8 cellular contexts compared by ENCODE assay signal in the genomic region with DNA sequence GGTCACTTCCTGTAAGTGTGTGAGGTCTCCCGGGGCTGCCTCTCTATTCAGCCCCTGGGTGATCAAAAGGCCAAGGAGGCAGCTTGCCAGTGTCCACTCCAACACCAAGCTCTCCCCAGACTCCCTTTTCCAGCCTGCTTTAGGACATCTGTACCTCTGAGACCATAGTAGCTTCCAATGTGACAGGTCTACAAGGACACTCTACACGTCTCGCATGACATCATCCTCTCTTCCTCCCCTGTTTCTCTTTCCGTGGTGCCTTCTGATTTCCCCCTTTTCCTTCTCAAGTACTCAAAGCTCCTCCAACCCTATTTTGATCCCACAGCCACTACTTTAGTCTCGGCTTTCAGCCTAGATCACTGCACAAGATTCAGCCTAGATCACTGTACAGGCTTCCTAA. TPM values are rescaled to one million over a fixed set of nuclear protein-coding genes. Genes with fewer than 3 reads are reported as not detected.
DNase-seq lines count a peak whose midpoint lies in the region; ATAC-seq and TF ChIP-seq lines count a peak whose summit lies in the region.

No MANE protein-coding gene starts in this region.

- H3K4me1 Mint-ChIP-seq in dendritic cell treated with granulocyte-macrophage colony-stimulating factor and Interleukin-4, amounts not matched to agents 40 ng/mL and 50 ng/mL, for 4 days (ENCODE audit: low read depth), result peaks cover 48% of the 10 kb centered on the region

- no peaks in the 10 kb centered on the region for H3K9me3 ChIP-seq in BLaER1 treated with 17β-estradiol and CSF1 and Interleukin-3, amounts not matched to agents 10 nM and 100 nM (replicated peaks in 1 of 11)
- no peaks in the 10 kb centered on the region for H3K9me3 ChIP-seq in neural cell (ENCODE audit: low read length)

- H4K20me1 ChIP-seq in BLaER1 treated with 17β-estradiol and CSF1 and Interleukin-3, amounts not matched to agents 10 nM and 100 nM, result peaks cover 0 to 19% (median 4%) of the 10 kb centered on the region in 11 experiments; a peak in 6 of 22 replicates
- no peaks in the 10 kb centered on the region for H4K20me1 ChIP-seq in neural cell (ENCODE audit: insufficient read depth)

- in situ Hi-C loops in KBM-7 (cut with MboI; ENCODE audit: low pct_unique_long_range_greater_than_20kb, low sequenced_read_pairs), result no loop called here

- no peak overlapping the region for H3K27ac ChIP-seq in BLaER1 treated with 17β-estradiol and CSF1 and Interleukin-3, amounts not matched to agents 10 nM and 100 nM
- H3K27ac ChIP-seq in neural cell (ENCODE audit: low read length), result no peak overlapping the region

- H3K4me1 ChIP-seq in BLaER1 treated with 17β-estradiol and CSF1 and Interleukin-3, amounts not matched to agents 10 nM and 100 nM, result peaks cover 24 to 37% (median 29%) of the 10 kb centered on the region in 10 experiments

- peaks cover 0 to 15% (median 12%) of the 10 kb centered on the region in 11 experiments; a peak in 15 of 22 replicates for H3K27me3 ChIP-seq in BLaER1 treated with 17β-estradiol and CSF1 and Interleukin-3, amounts not matched to agents 10 nM and 100 nM
- H3K27me3 ChIP-seq in neural cell (ENCODE audit: insufficient read depth, low read depth, low read length), result peaks cover 80% of the 10 kb centered on the region

- H3F3A ChIP-seq in neural cell (ENCODE audit: insufficient read depth, low read length, poor library complexity, severe bottlenecking), result no peaks in the 10 kb centered on the region

- H3K27ac Mint-ChIP-seq in dendritic cell treated with granulocyte-macrophage colony-stimulating factor and Interleukin-4, amounts not matched to agents 40 ng/mL and 50 ng/mL, for 4 days, result peak overlapping the region; percentile 72

- no peak overlapping the region for H2AFZ ChIP-seq in neural cell (ENCODE audit: low read depth, low read length)

- no peaks in the 10 kb centered on the region for H3K9me2 ChIP-seq in neural cell (ENCODE audit: insufficient read depth, low read length)

- TF ChIP-seq EP300 in neural cell (conservative IDR thresholded peaks at IDR 0.05; ENCODE audit: poor library complexity, severe bottlenecking), result no peak

- TF ChIP-seq RAD21 in neural cell (conservative IDR thresholded peaks at IDR 0.05), result no peak

- intact Hi-C loops in dendritic cell treated with granulocyte-macrophage colony-stimulating factor and Interleukin-4, amounts not matched to agents 40 ng/mL and 50 ng/mL, for 4 days (cut with micrococcal nuclease), result no loop called here

- peaks cover 25% of the 10 kb centered on the region for H3K27me3 Mint-ChIP-seq in dendritic cell treated with granulocyte-macrophage colony-stimulating factor and Interleukin-4, amounts not matched to agents 40 ng/mL and 50 ng/mL, for 4 days

- peak overlapping the region; percentile 89 to 99 (median 97) for H3K4me2 ChIP-seq in BLaER1 treated with 17β-estradiol and CSF1 and Interleukin-3, amounts not matched to agents 10 nM and 100 nM
- no peak overlapping the region for H3K4me2 ChIP-seq in neural cell (ENCODE audit: low read length)

- TF ChIP-seq CTCF in neural cell (IDR thresholded peaks at IDR 0.05; ENCODE audit: poor library complexity, severe bottlenecking), result no peak

- peak; percentile 5 for DNase-seq in KBM-7
- no peak for DNase-seq in NCI-H1048 (lab: John Stamatoyannopoulos, UW)
- DNase-seq in NCI-H146 (lab: John Stamatoyannopoulos, UW), result no peak

- no peak overlapping the region for H3K9ac ChIP-seq in BLaER1 treated with 17β-estradiol and CSF1 and Interleukin-3, amounts not matched to agents 10 nM and 100 nM
- H3K9ac ChIP-seq in neural cell (ENCODE audit: low read length), result no peak overlapping the region

- H3K36me3 Mint-ChIP-seq in dendritic cell treated with granulocyte-macrophage colony-stimulating factor and Interleukin-4, amounts not matched to agents 40 ng/mL and 50 ng/mL, for 4 days (ENCODE audit: low read depth), result peaks cover 16% of the 10 kb centered on the region

- no peaks in the 10 kb centered on the region for H3K79me2 ChIP-seq in neural cell (replicated peaks; ENCODE audit: insufficient read depth, low read length)

- peak overlapping the region; percentile 88 for H3K4me3 Mint-ChIP-seq in dendritic cell treated with granulocyte-macrophage colony-stimulating factor and Interleukin-4, amounts not matched to agents 40 ng/mL and 50 ng/mL, for 4 days

- ATAC-seq in HG02642 (IDR thresholded peaks at IDR 0.05; ENCODE audit: poor library complexity, unreplicated experiment) (no peak), GM18520 (IDR thresholded peaks at IDR 0.05; ENCODE audit: unreplicated experiment) (no peak)

- H3K36me3 ChIP-seq in BLaER1 treated with 17β-estradiol and CSF1 and Interleukin-3, amounts not matched to agents 10 nM and 100 nM, result no peaks in the 10 kb centered on the region
- no peaks in the 10 kb centered on the region for H3K36me3 ChIP-seq in neural cell (ENCODE audit: insufficient read depth, low read length)

- no peaks in the 10 kb centered on the region for H3K9me3 Mint-ChIP-seq in dendritic cell treated with granulocyte-macrophage colony-stimulating factor and Interleukin-4, amounts not matched to agents 40 ng/mL and 50 ng/mL, for 4 days

- peak overlapping the region in 5 of 10 experiments; percentile 72 to 78 (median 77); a peak in 5 of 20 replicates for H3K4me3 ChIP-seq in BLaER1 treated with 17β-estradiol and CSF1 and Interleukin-3, amounts not matched to agents 10 nM and 100 nM
- H3K4me3 ChIP-seq in neural cell (ENCODE audit: low read length), result peak overlapping the region; percentile 78

TF ChIP-seq in neural cell, 6 proteins besides CTCF, POLR2A, EP300 and RAD21:
- TF ChIP-seq POLR2AphosphoS5 (IDR thresholded peaks at IDR 0.05) (no peak), TAF1 (IDR thresholded peaks at IDR 0.05; ENCODE audit: low read depth) (no peak), SMC3 (conservative IDR thresholded peaks at IDR 0.05; ENCODE audit: poor library complexity) (no peak), MXI1 (conservative IDR thresholded peaks at IDR 0.05; ENCODE audit: poor library complexity, severe bottlenecking) (no peak), EZH2 (IDR thresholded peaks at IDR 0.05; ENCODE audit: borderline replicate concordance, insufficient read depth, low read length, poor library complexity, severe bottlenecking) (no peak)
- TF ChIP-seq, protein P1, sequence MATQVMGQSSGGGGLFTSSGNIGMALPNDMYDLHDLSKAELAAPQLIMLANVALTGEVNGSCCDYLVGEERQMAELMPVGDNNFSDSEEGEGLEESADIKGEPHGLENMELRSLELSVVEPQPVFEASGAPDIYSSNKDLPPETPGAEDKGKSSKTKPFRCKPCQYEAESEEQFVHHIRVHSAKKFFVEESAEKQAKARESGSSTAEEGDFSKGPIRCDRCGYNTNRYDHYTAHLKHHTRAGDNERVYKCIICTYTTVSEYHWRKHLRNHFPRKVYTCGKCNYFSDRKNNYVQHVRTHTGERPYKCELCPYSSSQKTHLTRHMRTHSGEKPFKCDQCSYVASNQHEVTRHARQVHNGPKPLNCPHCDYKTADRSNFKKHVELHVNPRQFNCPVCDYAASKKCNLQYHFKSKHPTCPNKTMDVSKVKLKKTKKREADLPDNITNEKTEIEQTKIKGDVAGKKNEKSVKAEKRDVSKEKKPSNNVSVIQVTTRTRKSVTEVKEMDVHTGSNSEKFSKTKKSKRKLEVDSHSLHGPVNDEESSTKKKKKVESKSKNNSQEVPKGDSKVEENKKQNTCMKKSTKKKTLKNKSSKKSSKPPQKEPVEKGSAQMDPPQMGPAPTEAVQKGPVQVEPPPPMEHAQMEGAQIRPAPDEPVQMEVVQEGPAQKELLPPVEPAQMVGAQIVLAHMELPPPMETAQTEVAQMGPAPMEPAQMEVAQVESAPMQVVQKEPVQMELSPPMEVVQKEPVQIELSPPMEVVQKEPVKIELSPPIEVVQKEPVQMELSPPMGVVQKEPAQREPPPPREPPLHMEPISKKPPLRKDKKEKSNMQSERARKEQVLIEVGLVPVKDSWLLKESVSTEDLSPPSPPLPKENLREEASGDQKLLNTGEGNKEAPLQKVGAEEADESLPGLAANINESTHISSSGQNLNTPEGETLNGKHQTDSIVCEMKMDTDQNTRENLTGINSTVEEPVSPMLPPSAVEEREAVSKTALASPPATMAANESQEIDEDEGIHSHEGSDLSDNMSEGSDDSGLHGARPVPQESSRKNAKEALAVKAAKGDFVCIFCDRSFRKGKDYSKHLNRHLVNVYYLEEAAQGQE (IDR thresholded peaks at IDR 0.05; ENCODE audit: borderline replicate concordance), result no peak

RNA-seq across cellular contexts. Expression of a gene that starts 26.4 kb away (rescaled TPM):
- 1.4 TPM in 1 of 2 replicates, not detected in the other for polyA plus RNA-seq in neural cell
- not detected in 2 replicates for polyA minus RNA-seq in neural cell
